Comparison of ENCODE assay signal across 8 cellular contexts in genomic region chr15:26628879-26629529, GRCh38.
A peak's percentile ranks its signal among the peaks of the same experiment; 100 is the strongest.
DNase-seq lines count a peak whose midpoint lies in the region; ATAC-seq and TF ChIP-seq lines count a peak whose summit lies in the region.

No MANE protein-coding gene starts in this region.

- peaks cover 10 to 12% of the 10 kb centered on the region in 2 donors for H3K9me3 Mint-ChIP-seq in stimulated activated naive CD8-positive, alpha-beta T cell treated with anti-CD3 and anti-CD28 coated beads, Interleukin-15, amount 100 ng/mL, for 72 hours

- ATAC-seq in stimulated activated naive CD8-positive, alpha-beta T cell treated with anti-CD3 and anti-CD28 coated beads, Interleukin-15, amount 100 ng/mL, for 72 hours, result no peak
- ATAC-seq in GM21619 (IDR thresholded peaks at IDR 0.05; ENCODE audit: unreplicated experiment) (no peak), GM21367 (IDR thresholded peaks at IDR 0.05; ENCODE audit: unreplicated experiment) (no peak)

- H3K27me3 ChIP-seq in iPS-20b (ENCODE audit: insufficient read depth, low read length) (no peaks in the 10 kb centered on the region), vagina (no peaks in the 10 kb centered on the region)

- no peak for TF ChIP-seq POLR2A in vagina (IDR thresholded peaks at IDR 0.05)

- intact Hi-C loops in vagina (cut with DNase I), result no loop called here

- peaks cover 5% of the 10 kb centered on the region for H3K4me1 Mint-ChIP-seq in stimulated activated naive CD8-positive, alpha-beta T cell treated with anti-CD3 and anti-CD28 coated beads, Interleukin-15, amount 100 ng/mL, for 72 hours

- H3K4me1 ChIP-seq in iPS-20b (ENCODE audit: insufficient read depth, low read length) (peaks cover 34% of the 10 kb centered on the region), vagina (no peaks in the 10 kb centered on the region)

- no peak overlapping the region for H3K27ac Mint-ChIP-seq in stimulated activated naive CD8-positive, alpha-beta T cell treated with anti-CD3 and anti-CD28 coated beads, Interleukin-15, amount 100 ng/mL, for 72 hours

- no peaks in the 10 kb centered on the region for H3K27me3 Mint-ChIP-seq in stimulated activated naive CD8-positive, alpha-beta T cell treated with anti-CD3 and anti-CD28 coated beads, Interleukin-15, amount 100 ng/mL, for 72 hours

- H3K9ac ChIP-seq in iPS-20b (ENCODE audit: low read depth, low read length), result no peak overlapping the region

- H3K4me3 ChIP-seq in LNCaP clone FGC (ENCODE audit: low read depth, low read length), result peak overlapping the region; percentile 86
- H3K4me3 ChIP-seq in iPS-20b (ENCODE audit: low read length), result peak overlapping the region; percentile 27; the same call in 1 of the 2 replicates
- peak overlapping the region in 1 of 2 donors; percentile 28 for H3K4me3 ChIP-seq in vagina

- TF ChIP-seq CTCF in LNCaP clone FGC (IDR thresholded peaks at IDR 0.05; ENCODE audit: control insufficient read depth, extremely low read depth, insufficient read depth) (peak; percentile 47), vagina (IDR thresholded peaks at IDR 0.05) (no peak)

- peak overlapping the region; percentile 29 to 59 for H3K4me3 Mint-ChIP-seq in stimulated activated naive CD8-positive, alpha-beta T cell treated with anti-CD3 and anti-CD28 coated beads, Interleukin-15, amount 100 ng/mL, for 72 hours

- H3K9me3 ChIP-seq in iPS-20b (ENCODE audit: insufficient read depth, low read depth, low read length) (peaks cover 4% of the 10 kb centered on the region; the same call in 1 of the 2 replicates), vagina (no peaks in the 10 kb centered on the region)

- peak overlapping the region; percentile 7 for H3K27ac ChIP-seq in iPS-20b (ENCODE audit: low read length)
- no peak overlapping the region for H3K27ac ChIP-seq in vagina

- DNase-seq in LNCaP clone FGC (ENCODE audit: low read depth) (peak; percentile 94), amniotic epithelial cell (ENCODE audit: low read depth) (peak; percentile 48), NOMO-1 treated with dmso at 0.1 percent for 144 hours (lab: John Stamatoyannopoulos, UW; ENCODE audit: unreplicated experiment) (no peak), vagina (ENCODE audit: extremely low spot score in 2 of 2) (no peak)
- DNase-seq in stimulated activated naive CD8-positive, alpha-beta T cell treated with anti-CD3 and anti-CD28 coated beads, Interleukin-15, amount 100 ng/mL, for 72 hours, result peak in 1 of 2 donors; percentile 4

- H3K36me3 ChIP-seq in iPS-20b (ENCODE audit: insufficient read depth, low read depth, low read length) (0 out of 2 replicates have a peak, but pooled peaks cover 13% of the 10 kb centered on the region), vagina (no peaks in the 10 kb centered on the region)

Comparison
In these comparisons a context has a peak if more than half of its experiments do, and no peak if none do; other contexts are left out.
1. DNase-seq: peak in LNCaP clone FGC (single experiment) and amniotic epithelial cell (single experiment); none in NOMO-1 treated with dmso at 0.1 percent for 144 hours (single experiment) and vagina (0 of 2).